ENCODE assay signal across 9 cellular contexts in genomic region chr17:15943971-15944719, GRCh38. TPM values are rescaled to one million over a fixed set of nuclear protein-coding genes. Genes with fewer than 3 reads are reported as not detected.
DNase-seq lines count a peak whose midpoint lies in the region; ATAC-seq and TF ChIP-seq lines count a peak whose summit lies in the region.
"Had no signal": no experiment of that assay in that cellular context is flagged by ENCODE, and none has a peak within 500 bp of the region (broad histone marks: within the 10 kb centered on the region; RNA-seq: fewer than 3 reads in every experiment).

No MANE protein-coding gene starts in this region.

- DNase-seq in AG10803 (ENCODE audit: low read depth) (no peak), HL-60 (ENCODE audit: low read depth in 1 of 2, low spot score in 1 of 2) (no peak), SIG-M5 treated with dmso at 0.1 percent for 504 hours (lab: John Stamatoyannopoulos, UW; ENCODE audit: unreplicated experiment) (no peak), NCI-H345 treated with DMSO at 0.1 percent for 48 hours (lab: John Stamatoyannopoulos, UW; ENCODE audit: unreplicated experiment) (no peak)
- no peak for DNase-seq in naive thymus-derived CD8-positive, alpha-beta T cell
- DNase-seq in effector CD4-positive, alpha-beta T cell: no peak
- DNase-seq: NCI-H446 treated with DMSO at 0.1 percent for 48 hours had no signal

- peaks cover 13% of the 10 kb centered on the region for H3K36me3 Mint-ChIP-seq in dendritic cell treated with granulocyte-macrophage colony-stimulating factor and Interleukin-4, amounts not matched to agents 40 ng/mL and 50 ng/mL, for 4 days (ENCODE audit: low read depth)
- no peaks in the 10 kb centered on the region for H3K36me3 Mint-ChIP-seq in naive thymus-derived CD8-positive, alpha-beta T cell

- peak overlapping the region; percentile 75 for H3K4me3 Mint-ChIP-seq in dendritic cell treated with granulocyte-macrophage colony-stimulating factor and Interleukin-4, amounts not matched to agents 40 ng/mL and 50 ng/mL, for 4 days
- peak overlapping the region; percentile 77 to 95 (median 86) for H3K4me3 Mint-ChIP-seq in naive thymus-derived CD8-positive, alpha-beta T cell

- intact Hi-C loops in dendritic cell treated with granulocyte-macrophage colony-stimulating factor and Interleukin-4, amounts not matched to agents 40 ng/mL and 50 ng/mL, for 4 days (cut with micrococcal nuclease): loop anchor here (5.0 kb wide), 2 partner anchors 57 to 682 kb away; no protein-coding TSS in a partner anchor

- H3K27ac Mint-ChIP-seq in dendritic cell treated with granulocyte-macrophage colony-stimulating factor and Interleukin-4, amounts not matched to agents 40 ng/mL and 50 ng/mL, for 4 days: peak overlapping the region; percentile 83
- H3K27ac Mint-ChIP-seq in naive thymus-derived CD8-positive, alpha-beta T cell: peak overlapping the region in 3 of 10 donors; percentile 1 to 82 (median 66)

- H3K27me3 ChIP-seq in HL-60 (ENCODE audit: insufficient read depth, poor library complexity, severe bottlenecking): no peaks in the 10 kb centered on the region

- no peak overlapping the region for H3K27ac ChIP-seq in HL-60 (replicated peaks)

- H3K4me3 ChIP-seq in AG10803 (ENCODE audit: low read length): peak overlapping the region; percentile 68
- H3K4me3 ChIP-seq in HL-60 (replicated peaks; ENCODE audit: insufficient read depth, low read length): peak overlapping the region; percentile 50

- POLR2A ChIA-PET in naive thymus-derived CD8-positive, alpha-beta T cell (lab: Charles Lee): interaction anchor here (1.0 to 2.1 kb wide), 3 partner anchors 21 to 55 kb away, joined by 3 to 14 read pairs (median 6); partner anchors contain the start of genes TTC19 and ZSWIM7

- TF ChIP-seq CTCF in AG10803 (conservative IDR thresholded peaks at IDR 0.05; ENCODE audit: low read length) (no peak), HL-60 (IDR thresholded peaks at IDR 0.05; ENCODE audit: insufficient read depth, low read length) (no peak)

- no peak for ATAC-seq in naive thymus-derived CD8-positive, alpha-beta T cell
- ATAC-seq in HG03039 (IDR thresholded peaks at IDR 0.05; ENCODE audit: unreplicated experiment): no peak

- H3K27me3 Mint-ChIP-seq in dendritic cell treated with granulocyte-macrophage colony-stimulating factor and Interleukin-4, amounts not matched to agents 40 ng/mL and 50 ng/mL, for 4 days: peaks cover 7% of the 10 kb centered on the region
- H3K27me3 Mint-ChIP-seq in naive thymus-derived CD8-positive, alpha-beta T cell: peaks cover 17 to 36% (median 23%) of the 10 kb centered on the region in 5 donors

- peaks cover 13% of the 10 kb centered on the region for H3K9me3 Mint-ChIP-seq in dendritic cell treated with granulocyte-macrophage colony-stimulating factor and Interleukin-4, amounts not matched to agents 40 ng/mL and 50 ng/mL, for 4 days
- H3K9me3 Mint-ChIP-seq in naive thymus-derived CD8-positive, alpha-beta T cell: peaks cover 0 to 2% (median 0%) of the 10 kb centered on the region in 9 donors

- H3K4me1 Mint-ChIP-seq in dendritic cell treated with granulocyte-macrophage colony-stimulating factor and Interleukin-4, amounts not matched to agents 40 ng/mL and 50 ng/mL, for 4 days (ENCODE audit: low read depth): peaks cover 63% of the 10 kb centered on the region
- peaks cover 7 to 20% (median 11%) of the 10 kb centered on the region in 4 donors for H3K4me1 Mint-ChIP-seq in naive thymus-derived CD8-positive, alpha-beta T cell

RNA-seq across cellular contexts. Expression of gene ADORA2B, which starts 0.8 kb away (rescaled TPM):
- total RNA-seq in naive thymus-derived CD8-positive, alpha-beta T cell: not detected
- polyA plus RNA-seq in naive thymus-derived CD8-positive, alpha-beta T cell: 1 to 10 TPM in 1 of 3 donors, under 1 TPM in 2; 0.23 to 2.2 (median 0.57) TPM

RNA-seq across cellular contexts. Expression of gene ZSWIM7, which starts 55.4 kb away (rescaled TPM):
- 10 to 100 TPM; 37.3 to 37.6 TPM for total RNA-seq in naive thymus-derived CD8-positive, alpha-beta T cell
- polyA plus RNA-seq in naive thymus-derived CD8-positive, alpha-beta T cell: 10 to 100 TPM; 60.9 to 87.3 (median 69.3) TPM

RNA-seq across cellular contexts. Expression of gene TTC19, which starts 55.5 kb away (rescaled TPM):
- 10 to 100 TPM; 37.0 to 37.6 TPM for total RNA-seq in naive thymus-derived CD8-positive, alpha-beta T cell
- polyA plus RNA-seq in naive thymus-derived CD8-positive, alpha-beta T cell: 10 to 100 TPM; 31.6 to 39.6 (median 35.1) TPM
